ENCODE assay signal across 26 cellular contexts in genomic region chr7:103991406-103991805, GRCh38. TPM values are rescaled to one million over a fixed set of nuclear protein-coding genes. Genes with fewer than 3 reads are reported as not detected.
"Had no signal": no experiment of that assay in that cellular context is flagged by ENCODE, and none has a peak within 500 bp of the region (broad histone marks: within the 10 kb centered on the region; RNA-seq: fewer than 3 reads in every experiment).

No MANE protein-coding gene starts in this region.

- H3K27ac Mint-ChIP-seq: mesothelial cell of epicardium, naive B cell had no signal

- H3K9me3 Mint-ChIP-seq: mesothelial cell of epicardium had no signal

- H3K9me3 ChIP-seq: esophagus squamous epithelium, gastrocnemius medialis, heart right ventricle, left lung, lower lobe of right lung, mucosa of descending colon had no signal

- H3K36me3 ChIP-seq: esophagus squamous epithelium, gastrocnemius medialis, heart right ventricle, left lung, lower lobe of right lung had no signal

- H3K36me3 Mint-ChIP-seq: mesothelial cell of epicardium, naive B cell had no signal

- FAIRE-seq: colon, endometrium, islet of Langerhans, keratinocyte had no signal

- H3K27ac ChIP-seq: coronary artery, epithelial cell of prostate, esophagus squamous epithelium, gastrocnemius medialis, heart right ventricle, left lung, lower lobe of right lung had no signal

- ATAC-seq: esophagus mucosa, gastrocnemius medialis, heart right ventricle, left cardiac atrium, left lung, left ventricle myocardium superior, lower lobe of right lung, mucosa of descending colon had no signal

- DNase-seq: dermis blood vessel endothelial cell; effector CD4-positive, alpha-beta T cell; effector memory CD4-positive, alpha-beta T cell; esophagus squamous epithelium; foreskin fibroblast; foreskin melanocyte; gastrocnemius medialis; glutamatergic neuron; head of caudate nucleus; heart right ventricle; hippocampal formation; left cardiac atrium; left lung; left ventricle myocardium superior; lower lobe of right lung; mesenchymal stem cell; mucosa of descending colon; naive B cell had no signal

- H3K4me3 ChIP-seq: gastrocnemius medialis, left lung, lower lobe of right lung, mucosa of descending colon had no signal

RNA-seq across cellular contexts. Expression of gene RELN, which starts 1.9 kb away (rescaled TPM):
- polyA plus RNA-seq: keratinocyte had no signal
